Comparison of ENCODE assay signal across 23 cellular contexts in the genomic region with DNA sequence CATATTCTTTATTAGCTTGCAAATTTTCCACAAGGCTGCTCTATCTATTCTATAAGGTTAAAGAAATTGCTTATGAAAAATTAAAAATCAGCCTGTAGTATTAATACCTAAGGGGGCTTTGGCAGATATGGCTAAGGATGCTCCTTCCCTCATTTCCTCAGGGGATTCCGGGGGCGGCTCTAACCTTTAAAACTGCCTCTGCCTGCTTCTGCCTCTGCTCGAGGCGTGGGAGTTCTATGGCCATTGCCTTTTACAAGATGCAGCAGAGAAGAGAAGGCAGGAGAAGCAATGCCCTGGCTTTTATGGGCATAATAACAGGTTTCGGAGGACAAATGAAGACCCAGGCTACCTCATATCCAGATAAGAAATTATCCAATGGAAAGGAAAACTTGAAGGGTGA.
"Had no signal": no experiment of that assay in that cellular context is flagged by ENCODE, and none has a peak within 500 bp of the region (broad histone marks: within the 10 kb centered on the region; RNA-seq: fewer than 3 reads in every experiment).

No MANE protein-coding gene starts in this region.

- H3K4me3 ChIP-seq: left ventricle myocardium inferior, lung, pancreas, prostate gland, sigmoid colon, spleen, tibial nerve, upper lobe of left lung, vagina had no signal

- H3K36me3 ChIP-seq: left ventricle myocardium inferior, pancreas, prostate gland, sigmoid colon, spleen, tibial nerve, upper lobe of left lung, vagina had no signal

- ATAC-seq: left colon; natural killer cell; pancreas; stimulated activated effector memory CD8-positive, alpha-beta T cell treated with anti-CD3 and anti-CD28 coated beads, Interleukin-12 subunit alpha, Interleukin-12 subunit beta, amount 100 ng/mL, for 72 hours had no signal

- H3K36me3 Mint-ChIP-seq: mesothelial cell of epicardium; naive B cell; natural killer cell; stimulated activated effector memory CD8-positive, alpha-beta T cell treated with anti-CD3 and anti-CD28 coated beads, Interleukin-12 subunit alpha, Interleukin-12 subunit beta, amount 100 ng/mL, for 72 hours had no signal

- H3K27me3 Mint-ChIP-seq: stimulated activated naive CD8-positive, alpha-beta T cell treated with anti-CD3 and anti-CD28 coated beads, Interleukin-15, amount 100 ng/mL, for 72 hours had no signal

- H3K4me1 ChIP-seq: prostate gland, sigmoid colon, tibial nerve, vagina had no signal

- H3K9me3 Mint-ChIP-seq: mesothelial cell of epicardium; naive B cell; natural killer cell; stimulated activated effector memory CD8-positive, alpha-beta T cell treated with anti-CD3 and anti-CD28 coated beads, Interleukin-12 subunit alpha, Interleukin-12 subunit beta, amount 100 ng/mL, for 72 hours; stimulated activated naive CD8-positive, alpha-beta T cell treated with anti-CD3 and anti-CD28 coated beads, Interleukin-15, amount 100 ng/mL, for 72 hours had no signal

- H3K4me1 Mint-ChIP-seq: naive B cell had no signal

- H3K9me3 ChIP-seq: left ventricle myocardium inferior, pancreas, prostate gland, sigmoid colon, spleen, tibial nerve, upper lobe of left lung, vagina had no signal

- H3K27ac ChIP-seq: left ventricle myocardium inferior, pancreas, prostate gland, sigmoid colon, spleen, tibial nerve, upper lobe of left lung, vagina had no signal

- DNase-seq: kidney; left colon; left ventricle myocardium inferior; naive B cell; natural killer cell; posterior cingulate gyrus; retina; right cardiac atrium; sigmoid colon; small intestine; stimulated activated CD4-positive, alpha-beta T cell treated with anti-CD3 and anti-CD28 coated beads, Interleukin-4, amount 100 ng/mL, for 24 hours; stimulated activated naive CD4-positive, alpha-beta T cell treated with Interleukin-2 at 50 U/mL for 16 hours; stimulated activated naive CD8-positive, alpha-beta T cell treated with anti-CD3 and anti-CD28 coated beads, Interleukin-15, amount 100 ng/mL, for 72 hours; substantia nigra; upper lobe of left lung had no signal

- H3K27ac Mint-ChIP-seq: mesothelial cell of epicardium; naive B cell; natural killer cell; stimulated activated effector memory CD8-positive, alpha-beta T cell treated with anti-CD3 and anti-CD28 coated beads, Interleukin-12 subunit alpha, Interleukin-12 subunit beta, amount 100 ng/mL, for 72 hours; stimulated activated naive CD8-positive, alpha-beta T cell treated with anti-CD3 and anti-CD28 coated beads, Interleukin-15, amount 100 ng/mL, for 72 hours had no signal

- H3K27me3 ChIP-seq: pancreas, sigmoid colon, spleen, tibial nerve, upper lobe of left lung, vagina had no signal

- H3K4me3 Mint-ChIP-seq: mesothelial cell of epicardium; natural killer cell; stimulated activated effector memory CD8-positive, alpha-beta T cell treated with anti-CD3 and anti-CD28 coated beads, Interleukin-12 subunit alpha, Interleukin-12 subunit beta, amount 100 ng/mL, for 72 hours; stimulated activated naive CD8-positive, alpha-beta T cell treated with anti-CD3 and anti-CD28 coated beads, Interleukin-15, amount 100 ng/mL, for 72 hours had no signal
